Comparison of ENCODE assay signal across 25 cellular contexts in genomic region chr5:14328144-14328543, GRCh38.
DNase-seq lines count a peak whose midpoint lies in the region; ATAC-seq, FAIRE-seq and TF ChIP-seq lines count a peak whose summit lies in the region.
"Had no signal": no experiment of that assay in that cellular context is flagged by ENCODE, and none has a peak within 500 bp of the region (broad histone marks: within the 10 kb centered on the region; RNA-seq: fewer than 3 reads in every experiment).

No MANE protein-coding gene starts in this region.

- peaks cover 0 to 10% of the 10 kb centered on the region in 2 experiments; a peak in 3 of 5 replicates for H3K4me1 ChIP-seq in K562 (replicated peaks in 1 of 2; ENCODE audit: control insufficient read depth in 2 of 2, insufficient read depth in 2 of 2, low read length in 2 of 2)

- DNase-seq in HTR-8/SVneo (ENCODE audit: insufficient read length, low spot score) (no peak), K562 (ENCODE audit: extremely low read depth in 1 of 4, low spot score in 3 of 4) (no peak), globus pallidus (ENCODE audit: low spot score) (peak; percentile 61), pons (ENCODE audit: low spot score) (peak; percentile 83), ecto neural progenitor cell (ENCODE audit: low spot score) (no peak), foreskin fibroblast (no peak), DMS153 treated with DMSO at 0.1 percent for 48 hours (lab: John Stamatoyannopoulos, UW; ENCODE audit: unreplicated experiment) (no peak)
- no peak for DNase-seq in stimulated activated CD4-positive, alpha-beta T cell treated with anti-CD3 and anti-CD28 coated beads, Interleukin-4, amount 100 ng/mL, for 1 hour
- DNase-seq: 8988T; ACHN; BE2C; C1 segment of cervical spinal cord; CD4-positive, alpha-beta memory T cell; CD4-positive, CD25-positive, alpha-beta regulatory T cell; CD8-positive, alpha-beta memory T cell; COR-L47; DMS 273 treated with DMSO at 0.1 percent for 48 hours; DMS153; DMS79 treated with DMSO at 0.1 percent for 48 hours; GF-D8 had no signal

- in situ Hi-C loops in K562 (cut with MboI) = no loop called here

- TF ChIP-seq EP300 in K562 (IDR thresholded peaks at IDR 0.05; ENCODE audit: low read length) = no peak

- 0 out of 2 replicates have a peak, but pooled peaks cover 6% of the 10 kb centered on the region for H4K20me1 ChIP-seq in K562 (replicated peaks; ENCODE audit: control insufficient read depth, insufficient read depth, low read length)

- BruUV-seq in K562 (replicated peaks; lab: Mats Ljungman, UMichigan) = no TSS peak

- H3K79me2 ChIP-seq in K562 (ENCODE audit: control insufficient read depth, insufficient read depth, low read length) = no peaks in the 10 kb centered on the region

- no peaks in the 10 kb centered on the region for H3K9me1 ChIP-seq in K562 (ENCODE audit: control insufficient read depth, insufficient read depth, low read length)

- peaks cover 10% of the 10 kb centered on the region in 2 experiments; a peak in 4 of 5 replicates for H3K27me3 ChIP-seq in K562 (ENCODE audit: control insufficient read depth in 2 of 2, insufficient read depth in 2 of 2, low read length in 2 of 2)
- H3K27me3 ChIP-seq: BE2C, BLaER1 had no signal

- H3K4me3 ChIP-seq in K562 (no peak overlapping the region), foreskin fibroblast (ENCODE audit: low read depth in 1 of 2, low read length in 2 of 2) (no peak overlapping the region)
- H3K4me3 ChIP-seq: BLaER1 had no signal

- H3K27ac ChIP-seq in K562 (ENCODE audit: extremely low read depth, low read depth, low read length) = no peak overlapping the region
- H3K27ac ChIP-seq: BLaER1 had no signal

- FAIRE-seq in HTR-8/SVneo (lab: Jason Lieb, UNC) = peak; percentile 75
- FAIRE-seq in K562 (lab: Jason Lieb, UNC) = no peak
- FAIRE-seq: A204.1, G401.6, GM12891, GM19239 had no signal

- intact Hi-C loops in K562 (cut with micrococcal nuclease) = no loop called here

- no peaks in the 10 kb centered on the region for H3K36me3 ChIP-seq in K562 (ENCODE audit: control insufficient read depth, insufficient read depth, low read length)

- no peak for TF ChIP-seq RAD21 in K562 (CRISPR knock-in tag; conservative IDR thresholded peaks at IDR 0.05 in 1 of 2, IDR thresholded peaks at IDR 0.05 in 1 of 2)

- POLR2A ChIA-PET in K562 (lab: Yijun Ruan, JAX) = interaction anchor here (1.2 kb wide), 1 partner anchor 12 kb away, joined by 3 read pairs; no protein-coding TSS in a partner anchor

- no peak overlapping the region for H2AFZ ChIP-seq in K562 (ENCODE audit: low read depth, low read length)

- TF ChIP-seq POLR2A in K562 (conservative IDR thresholded peaks at IDR 0.05) = no peak

- WGBS in K562 (ENCODE audit: insufficient coverage, low coverage, missing lambda C conversion rate) = 48% methylated on average over 14 of the region's 14 CpGs

- no peak for ATAC-seq in K562

- H3K9ac ChIP-seq in K562 (ENCODE audit: insufficient read depth in 1 of 2, low read depth in 2 of 2, low read length in 2 of 2) = no peak overlapping the region
- H3K9ac ChIP-seq: BLaER1 had no signal

- CTCF ChIA-PET in K562 (lab: Yijun Ruan, JAX; ENCODE audit: low intra/inter-chr PET ratio) = no interaction called here

- TF ChIP-seq CTCF in K562 (IDR thresholded peaks at IDR 0.05 in 2 of 3, conservative IDR thresholded peaks at IDR 0.05 in 1 of 3; ENCODE audit: insufficient read depth in 2 of 3, low read depth in 1 of 3, low read length in 3 of 3) (no peak), foreskin fibroblast (IDR thresholded peaks at IDR 0.05; ENCODE audit: low read depth, low read length) (no peak)

- no peaks in the 10 kb centered on the region for H3K9me3 ChIP-seq in K562 (replicated peaks; ENCODE audit: control insufficient read depth, insufficient read depth, low read depth, low read length)
- H3K9me3 ChIP-seq: BE2C, BLaER1 had no signal

- no peak overlapping the region for H3K4me2 ChIP-seq in K562 (ENCODE audit: insufficient read depth, low read length)

TF ChIP-seq in K562, 482 proteins besides CTCF, POLR2A, EP300 and RAD21:
- TF ChIP-seq HMBOX1 (IDR thresholded peaks at IDR 0.05) = peak; percentile 52
- TF ChIP-seq ESRRB (CRISPR knock-in tag; IDR thresholded peaks at IDR 0.05; ENCODE audit: borderline replicate concordance) = no peak
- TF ChIP-seq TEAD2 (tag; IDR thresholded peaks at IDR 0.05) = no peak
- TF ChIP-seq ZNF316 (IDR thresholded peaks at IDR 0.05) = no peak
- no peak for TF ChIP-seq RBM17 (IDR thresholded peaks at IDR 0.05; ENCODE audit: borderline replicate concordance, low read depth, low read length)
- no peak for TF ChIP-seq PCBP1 (IDR thresholded peaks at IDR 0.05; ENCODE audit: low read depth, low read length, poor library complexity, severe bottlenecking)
- TF ChIP-seq DLX4 (CRISPR knock-in tag; IDR thresholded peaks at IDR 0.05) = no peak
- 0 out of 2 replicates have a peak, but pooled peaks have one; percentile 54 for TF ChIP-seq MBD1 (CRISPR knock-in tag; IDR thresholded peaks at IDR 0.05)
- TF ChIP-seq CBFB (CRISPR knock-in tag; IDR thresholded peaks at IDR 0.05) = no peak
- TF ChIP-seq TAF9B (IDR thresholded peaks at IDR 0.05; ENCODE audit: partially characterized antibody) = no peak
- no peak for TF ChIP-seq MECOM (CRISPR knock-in tag; IDR thresholded peaks at IDR 0.05)
- no peak for TF ChIP-seq ZNF740 (CRISPR knock-in tag; IDR thresholded peaks at IDR 0.05)
- no peak for TF ChIP-seq ZNF740 (tag; IDR thresholded peaks at IDR 0.05)

Comparison
In these comparisons a context has a peak if more than half of its experiments do, and no peak if none do; other contexts are left out.
1. DNase-seq: peak in globus pallidus (single experiment) and pons (single experiment); none in HTR-8/SVneo (single experiment), K562 (0 of 4), stimulated activated CD4-positive, alpha-beta T cell treated with anti-CD3 and anti-CD28 coated beads, Interleukin-4, amount 100 ng/mL, for 1 hour (single experiment), ecto neural progenitor cell (single experiment), foreskin fibroblast (0 of 2) and DMS153 treated with DMSO at 0.1 percent for 48 hours (single experiment).